Comparison of ENCODE assay signal across 8 cellular contexts in genomic region chr5:124661317-124662141, GRCh38.
DNase-seq lines count a peak whose midpoint lies in the region; ATAC-seq and TF ChIP-seq lines count a peak whose summit lies in the region.

No MANE protein-coding gene starts in this region.

- intact Hi-C loops in prostate gland (cut with DNase I), result no loop called here

- H3K4me2 ChIP-seq in BLaER1 treated with 17β-estradiol and CSF1 and Interleukin-3, amounts not matched to agents 10 nM and 100 nM, result peak overlapping the region in 9 of 11 experiments; percentile 34 to 96 (median 74); a peak in 17 of 22 replicates

- no peak overlapping the region for H3K4me3 ChIP-seq in BLaER1 treated with 17β-estradiol and CSF1 and Interleukin-3, amounts not matched to agents 10 nM and 100 nM
- H3K4me3 ChIP-seq in SJSA1 (no peak overlapping the region), prostate gland (no peak overlapping the region)

- no peaks in the 10 kb centered on the region for H3K36me3 Mint-ChIP-seq in activated CD8-positive, alpha-beta T cell treated with anti-CD3 and anti-CD28 coated beads, Interleukin-2, amount 10 ng/mL, durations not matched to agents 7 days and 5 days (ENCODE audit: low read depth)

- peak; percentile 99 for TF ChIP-seq EP300 in Ishikawa (IDR thresholded peaks at IDR 0.05; ENCODE audit: borderline replicate concordance)

- no peak for ATAC-seq in GM19397 (IDR thresholded peaks at IDR 0.05; ENCODE audit: unreplicated experiment)
- ATAC-seq in activated CD8-positive, alpha-beta T cell treated with anti-CD3 and anti-CD28 coated beads, Interleukin-2, amount 10 ng/mL, durations not matched to agents 7 days and 5 days, result no peak

- H3K27me3 Mint-ChIP-seq in activated CD8-positive, alpha-beta T cell treated with anti-CD3 and anti-CD28 coated beads, Interleukin-2, amount 10 ng/mL, durations not matched to agents 7 days and 5 days (ENCODE audit: low read depth), result peaks cover 23% of the 10 kb centered on the region

- peak overlapping the region in 3 of 11 experiments; percentile 0 to 12 (median 5); a peak in 2 of 22 replicates for H3K9ac ChIP-seq in BLaER1 treated with 17β-estradiol and CSF1 and Interleukin-3, amounts not matched to agents 10 nM and 100 nM

- peak overlapping the region in 4 of 11 experiments; percentile 28 to 71 (median 29); a peak in 5 of 22 replicates for H3K27ac ChIP-seq in BLaER1 treated with 17β-estradiol and CSF1 and Interleukin-3, amounts not matched to agents 10 nM and 100 nM
- H3K27ac ChIP-seq in SJSA1 (peak overlapping the region; percentile 92), prostate gland (peak overlapping the region; percentile 30 to 31)

- H3K4me3 Mint-ChIP-seq in activated CD8-positive, alpha-beta T cell treated with anti-CD3 and anti-CD28 coated beads, Interleukin-2, amount 10 ng/mL, durations not matched to agents 7 days and 5 days, result no peak overlapping the region

- TF ChIP-seq CTCF in prostate gland (IDR thresholded peaks at IDR 0.05), result no peak

- TF ChIP-seq POLR2A in prostate gland (IDR thresholded peaks at IDR 0.05), result no peak

- peak; percentile 90 to 99 for DNase-seq in SJSA1 (ENCODE audit: low read depth in 1 of 2, low spot score in 2 of 2)
- DNase-seq in foreskin melanocyte, result peak; percentile 89
- DNase-seq in prostate gland (ENCODE audit: low spot score), result no peak
- no peak for DNase-seq in activated CD8-positive, alpha-beta T cell treated with anti-CD3 and anti-CD28 coated beads, Interleukin-2, amount 10 ng/mL, durations not matched to agents 7 days and 5 days
- DNase-seq in T-helper 2 cell, result no peak

- H3K27me3 ChIP-seq in BLaER1 treated with 17β-estradiol and CSF1 and Interleukin-3, amounts not matched to agents 10 nM and 100 nM, result peaks cover 0 to 60% (median 0%) of the 10 kb centered on the region in 11 experiments; a peak in 4 of 22 replicates
- H3K27me3 ChIP-seq in SJSA1 (replicated peaks) (no peaks in the 10 kb centered on the region), prostate gland (replicated peaks; ENCODE audit: insufficient read depth) (no peaks in the 10 kb centered on the region)

- no peak overlapping the region for H3K27ac Mint-ChIP-seq in activated CD8-positive, alpha-beta T cell treated with anti-CD3 and anti-CD28 coated beads, Interleukin-2, amount 10 ng/mL, durations not matched to agents 7 days and 5 days

- H4K20me1 ChIP-seq in BLaER1 treated with 17β-estradiol and CSF1 and Interleukin-3, amounts not matched to agents 10 nM and 100 nM, result peaks cover 0 to 100% (median 0%) of the 10 kb centered on the region in 11 experiments; a peak in 7 of 22 replicates

- H3K36me3 ChIP-seq in BLaER1 treated with 17β-estradiol and CSF1 and Interleukin-3, amounts not matched to agents 10 nM and 100 nM, result peaks cover 0 to 72% (median 8%) of the 10 kb centered on the region in 11 experiments; a peak in 7 of 22 replicates
- H3K36me3 ChIP-seq in SJSA1, result no peaks in the 10 kb centered on the region
- H3K36me3 ChIP-seq in prostate gland, result no peaks in the 10 kb centered on the region

- peak; percentile 39 for TF ChIP-seq RAD21 in Ishikawa (IDR thresholded peaks at IDR 0.05; ENCODE audit: low read depth)

- H3K9me3 Mint-ChIP-seq in activated CD8-positive, alpha-beta T cell treated with anti-CD3 and anti-CD28 coated beads, Interleukin-2, amount 10 ng/mL, durations not matched to agents 7 days and 5 days (ENCODE audit: insufficient read depth), result no peaks in the 10 kb centered on the region

- 32% methylated on average over 7 of the region's 7 CpGs for WGBS in prostate gland

- H3K9me3 ChIP-seq in BLaER1 treated with 17β-estradiol and CSF1 and Interleukin-3, amounts not matched to agents 10 nM and 100 nM (replicated peaks in 1 of 11), result no peaks in the 10 kb centered on the region
- H3K9me3 ChIP-seq in SJSA1 (replicated peaks) (no peaks in the 10 kb centered on the region), prostate gland (no peaks in the 10 kb centered on the region)

- POLR2A ChIA-PET in activated CD8-positive, alpha-beta T cell treated with anti-CD3 and anti-CD28 coated beads, Interleukin-2, amount 10 ng/mL, durations not matched to agents 7 days and 5 days (lab: Charles Lee), result interaction anchor here (0.6 kb wide), 1 partner anchor 37 kb away, joined by 3 read pairs; no protein-coding TSS in a partner anchor

- H3K4me1 ChIP-seq in BLaER1 treated with 17β-estradiol and CSF1 and Interleukin-3, amounts not matched to agents 10 nM and 100 nM, result peaks cover 22 to 93% (median 75%) of the 10 kb centered on the region in 10 experiments
- H3K4me1 ChIP-seq in SJSA1 (replicated peaks), result peaks cover 67% of the 10 kb centered on the region
- peaks cover 3% of the 10 kb centered on the region for H3K4me1 ChIP-seq in prostate gland (replicated peaks)

- CTCF ChIA-PET in activated CD8-positive, alpha-beta T cell treated with anti-CD3 and anti-CD28 coated beads, Interleukin-2, amount 10 ng/mL, durations not matched to agents 7 days and 5 days (lab: Charles Lee), result no interaction called here

- no peaks in the 10 kb centered on the region for H3K4me1 Mint-ChIP-seq in activated CD8-positive, alpha-beta T cell treated with anti-CD3 and anti-CD28 coated beads, Interleukin-2, amount 10 ng/mL, durations not matched to agents 7 days and 5 days (ENCODE audit: low read depth)

TF ChIP-seq in Ishikawa, 13 proteins besides CTCF, POLR2A, EP300 and RAD21:
- TF ChIP-seq ZBTB7A (IDR thresholded peaks at IDR 0.05; ENCODE audit: low read depth) (no peak), REST (IDR thresholded peaks at IDR 0.05; ENCODE audit: low read depth) (no peak), YY1 (IDR thresholded peaks at IDR 0.05; ENCODE audit: low read depth) (no peak), TCF12 (IDR thresholded peaks at IDR 0.05; ENCODE audit: low read depth) (peak; percentile 98), NFIC (IDR thresholded peaks at IDR 0.05) (peak; percentile 97), FOXM1 (IDR thresholded peaks at IDR 0.05; ENCODE audit: borderline replicate concordance, low read depth) (peak; percentile 98), EGR1 (IDR thresholded peaks at IDR 0.05) (no peak), TAF1 (IDR thresholded peaks at IDR 0.05; ENCODE audit: low read depth) (no peak), TEAD4 (IDR thresholded peaks at IDR 0.05) (peak; percentile 98), MAX (IDR thresholded peaks at IDR 0.05) (peak; percentile 46; the same call in 1 of the 2 replicates), CEBPB (IDR thresholded peaks at IDR 0.05) (peak; percentile 74; the same call in 1 of the 2 replicates), USF1 (IDR thresholded peaks at IDR 0.05) (peak; percentile 14; the same call in 1 of the 2 replicates), CREB1 (IDR thresholded peaks at IDR 0.05; ENCODE audit: low read depth) (peak; percentile 48)

Comparison
In these comparisons a context has a peak if more than half of its experiments do, and no peak if none do; other contexts are left out.
1. DNase-seq: peak in SJSA1 (2 of 2) and foreskin melanocyte (single experiment); none in prostate gland (single experiment), activated CD8-positive, alpha-beta T cell treated with anti-CD3 and anti-CD28 coated beads, Interleukin-2, amount 10 ng/mL, durations not matched to agents 7 days and 5 days (single experiment) and T-helper 2 cell (0 of 5).